ENCODE assay signal across 25 cellular contexts in genomic region chr13:35365885-35366284, GRCh38.
"Had no signal": no experiment of that assay in that cellular context is flagged by ENCODE, and none has a peak within 500 bp of the region (broad histone marks: within the 10 kb centered on the region; RNA-seq: fewer than 3 reads in every experiment).

No MANE protein-coding gene starts in this region.

- H3K4me1 Mint-ChIP-seq: immature natural killer cell; mesothelial cell of epicardium; naive B cell; naive thymus-derived CD8-positive, alpha-beta T cell had no signal

- H3K9me3 ChIP-seq: colonic mucosa had no signal

- H3K36me3 Mint-ChIP-seq: immature natural killer cell had no signal

- H3K27me3 Mint-ChIP-seq: dendritic cell treated with granulocyte-macrophage colony-stimulating factor and Interleukin-4, amounts not matched to agents 40 ng/mL and 50 ng/mL, for 4 days; effector memory CD8-positive, alpha-beta T cell; naive B cell; naive thymus-derived CD8-positive, alpha-beta T cell had no signal

- H3K4me3 Mint-ChIP-seq: dendritic cell treated with granulocyte-macrophage colony-stimulating factor and Interleukin-4, amounts not matched to agents 40 ng/mL and 50 ng/mL, for 4 days; effector memory CD8-positive, alpha-beta T cell; endodermal cell; immature natural killer cell; mesothelial cell of epicardium; naive B cell; naive thymus-derived CD8-positive, alpha-beta T cell had no signal

- H3K27ac ChIP-seq: colonic mucosa, epithelial cell of prostate, esophagus squamous epithelium, gastrocnemius medialis, heart left ventricle, hepatocyte, left lung, lower lobe of right lung had no signal

- H3K27me3 ChIP-seq: colonic mucosa, esophagus squamous epithelium, gastrocnemius medialis, heart left ventricle, hepatocyte, left lung had no signal

- H3K27ac Mint-ChIP-seq: dendritic cell treated with granulocyte-macrophage colony-stimulating factor and Interleukin-4, amounts not matched to agents 40 ng/mL and 50 ng/mL, for 4 days; effector memory CD8-positive, alpha-beta T cell; endodermal cell; immature natural killer cell; mesothelial cell of epicardium; naive B cell; naive thymus-derived CD8-positive, alpha-beta T cell had no signal

- DNase-seq: colonic mucosa; cortex of kidney; effector CD8-positive, alpha-beta T cell; effector memory CD8-positive, alpha-beta T cell; endodermal cell; erythroblast; esophagus squamous epithelium; foreskin fibroblast; foreskin melanocyte; gastrocnemius medialis; heart left ventricle; hypothalamus; immature natural killer cell; left cardiac atrium; left lung; left ventricle myocardium superior; lower lobe of right lung; mesenchymal stem cell; mucosa of descending colon; naive B cell; naive thymus-derived CD8-positive, alpha-beta T cell had no signal

- H3K79me2 ChIP-seq: hepatocyte had no signal

- H2AFZ ChIP-seq: hepatocyte had no signal

- H3K4me2 ChIP-seq: hepatocyte had no signal

- H3K36me3 ChIP-seq: colonic mucosa, esophagus squamous epithelium, gastrocnemius medialis, heart left ventricle, left lung, lower lobe of right lung had no signal

- H3K4me3 ChIP-seq: colonic mucosa, esophagus squamous epithelium, gastrocnemius medialis, heart left ventricle, hepatocyte, left lung, lower lobe of right lung, mucosa of descending colon had no signal
